Comparison of ENCODE assay signal across 12 cellular contexts in the genomic region with DNA sequence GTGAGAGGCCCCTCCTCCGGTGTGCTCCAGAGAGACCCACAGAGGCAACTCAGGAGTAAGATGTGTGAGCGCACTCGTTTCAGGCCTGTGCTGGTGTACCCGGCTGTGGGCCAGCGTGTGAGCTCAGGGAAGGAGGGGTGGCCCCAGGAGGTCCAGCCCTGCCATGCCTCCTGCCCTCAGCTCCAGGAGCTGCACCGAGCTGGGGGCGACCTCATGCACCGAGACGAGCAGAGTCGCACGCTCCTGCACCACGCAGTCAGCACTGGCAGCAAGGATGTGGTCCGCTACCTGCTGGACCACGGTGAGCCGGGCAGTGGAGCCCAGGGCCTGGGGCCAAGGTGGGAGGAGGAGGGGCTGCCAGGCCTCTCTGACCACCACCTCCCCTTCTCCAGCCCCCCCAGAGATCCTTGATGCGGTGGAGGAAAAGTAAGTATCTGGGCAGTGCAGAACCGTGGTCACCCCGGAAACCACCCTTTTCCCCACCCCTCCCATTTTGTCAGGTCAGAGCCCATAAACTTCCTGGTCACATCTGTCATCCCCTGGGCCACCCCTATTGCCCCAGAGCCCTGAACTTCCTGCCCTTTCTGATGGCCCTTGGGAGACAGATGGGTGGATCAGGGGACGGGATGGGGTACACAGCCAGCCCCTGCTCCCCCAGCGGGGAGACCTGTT. TPM values are rescaled to one million over a fixed set of nuclear protein-coding genes. Genes with fewer than 3 reads are reported as not detected.
DNase-seq lines count a peak whose midpoint lies in the region; ATAC-seq and TF ChIP-seq lines count a peak whose summit lies in the region.
"Had no signal": no experiment of that assay in that cellular context is flagged by ENCODE, and none has a peak within 500 bp of the region (broad histone marks: within the 10 kb centered on the region; RNA-seq: fewer than 3 reads in every experiment).

No MANE protein-coding gene starts in this region.

- peaks cover 21 to 50% (median 35%) of the 10 kb centered on the region in 4 donors for H3K4me1 ChIP-seq in stomach

- no peak for DNase-seq in activated naive CD4-positive, alpha-beta T cell treated with anti-CD3 and anti-CD28 coated beads, Interleukin-2, amount 10 ng/mL, durations not matched to agents 7 days and 5 days
- DNase-seq in activated naive CD4-positive, alpha-beta T cell treated with anti-CD3 and anti-CD28 coated beads, Interleukin-2, amount 50 U/mL, for 16 hours = no peak
- DNase-seq in WTC11 (ENCODE audit: low spot score) = no peak
- peak; percentile 49 for DNase-seq in left kidney (ENCODE audit: low read depth, low spot score)
- DNase-seq in stomach = no peak
- DNase-seq in activated T-cell treated with anti-CD3 and anti-CD28 coated beads for 4 hours = no peak
- DNase-seq: activated CD4-positive, alpha-beta T cell treated with anti-CD3 and anti-CD28 coated beads for 36 hours; NCI-H510A treated with DMSO at 0.1 percent for 48 hours; stimulated activated CD4-positive, alpha-beta T cell treated with anti-CD3 and anti-CD28 coated beads, Interleukin-15, amount 100 ng/mL, for 24 hours had no signal

- peaks cover 4% of the 10 kb centered on the region for H3K9me3 Mint-ChIP-seq in activated naive CD4-positive, alpha-beta T cell treated with anti-CD3 and anti-CD28 coated beads, Interleukin-2, amount 10 ng/mL, durations not matched to agents 7 days and 5 days
- H3K9me3 Mint-ChIP-seq in WTC11 = no peaks in the 10 kb centered on the region

- TF ChIP-seq POLR2A in stomach (IDR thresholded peaks at IDR 0.05) = no peak

- POLR2A ChIA-PET in WTC11 (lab: Charles Lee) = interaction anchor here (1.3 to 1.5 kb wide), 4 partner anchors 11 to 135 kb away, joined by 5 to 7 read pairs (median 6); no protein-coding TSS in a partner anchor

- intact Hi-C loops in stomach (cut with DNase I; ENCODE audit: low total_unique reads) = no loop called here

- TF ChIP-seq CTCF in WTC11 (IDR thresholded peaks at IDR 0.05) = no peak
- TF ChIP-seq CTCF in stomach (IDR thresholded peaks at IDR 0.05) = no peak

- H3K27me3 Mint-ChIP-seq in activated naive CD4-positive, alpha-beta T cell treated with anti-CD3 and anti-CD28 coated beads, Interleukin-2, amount 10 ng/mL, durations not matched to agents 7 days and 5 days = peaks cover 33% of the 10 kb centered on the region
- no peaks in the 10 kb centered on the region for H3K27me3 Mint-ChIP-seq in WTC11 (ENCODE audit: low read depth)

- peak overlapping the region; percentile 38 for H3K4me3 Mint-ChIP-seq in activated naive CD4-positive, alpha-beta T cell treated with anti-CD3 and anti-CD28 coated beads, Interleukin-2, amount 10 ng/mL, durations not matched to agents 7 days and 5 days
- peak overlapping the region; percentile 64 for H3K4me3 Mint-ChIP-seq in WTC11
- H3K4me3 Mint-ChIP-seq: activated CD4-positive, alpha-beta T cell treated with anti-CD3 and anti-CD28 coated beads for 36 hours had no signal

- CTCF ChIA-PET in activated naive CD4-positive, alpha-beta T cell treated with anti-CD3 and anti-CD28 coated beads, Interleukin-2, amount 10 ng/mL, durations not matched to agents 7 days and 5 days (lab: Charles Lee) = interaction anchor here (0.8 to 3.3 kb wide), 7 partner anchors 10 to 70 kb away, joined by 3 to 16 read pairs (median 4); no protein-coding TSS in a partner anchor
- CTCF ChIA-PET in WTC11 (lab: Charles Lee) = interaction anchor here (0.8 to 5.2 kb wide), 10 partner anchors 10 to 151 kb away, joined by 3 to 51 read pairs (median 4); no protein-coding TSS in a partner anchor

- no peak for TF ChIP-seq EP300 in stomach (IDR thresholded peaks at IDR 0.05)

- H3K27ac ChIP-seq in stomach = peak overlapping the region in 4 of 5 donors; percentile 77 to 93 (median 82)
- H3K27ac ChIP-seq: SK-N-MC had no signal

- H3K9me3 ChIP-seq in stomach = no peaks in the 10 kb centered on the region

- H3K36me3 Mint-ChIP-seq in activated naive CD4-positive, alpha-beta T cell treated with anti-CD3 and anti-CD28 coated beads, Interleukin-2, amount 10 ng/mL, durations not matched to agents 7 days and 5 days = peaks cover 26% of the 10 kb centered on the region
- H3K36me3 Mint-ChIP-seq in WTC11 = peaks cover 26% of the 10 kb centered on the region

- H3K36me3 ChIP-seq in stomach = peaks cover 35 to 47% (median 46%) of the 10 kb centered on the region in 4 donors

- H3K4me3 ChIP-seq in stomach = no peak overlapping the region
- H3K4me3 ChIP-seq: SK-N-MC had no signal

- 64 to 77% (median 69%) methylated on average over 14 to 20 of the region's 20 CpGs for WGBS in stomach, 5 donors

- H3K4me1 Mint-ChIP-seq in activated naive CD4-positive, alpha-beta T cell treated with anti-CD3 and anti-CD28 coated beads, Interleukin-2, amount 10 ng/mL, durations not matched to agents 7 days and 5 days = peaks cover 18% of the 10 kb centered on the region
- H3K4me1 Mint-ChIP-seq in WTC11 = peaks cover 20% of the 10 kb centered on the region

- H3K27me3 ChIP-seq in stomach = peaks cover 0 to 30% (median 0%) of the 10 kb centered on the region in 3 donors

- H3K27ac Mint-ChIP-seq in activated naive CD4-positive, alpha-beta T cell treated with anti-CD3 and anti-CD28 coated beads, Interleukin-2, amount 10 ng/mL, durations not matched to agents 7 days and 5 days = no peak overlapping the region
- H3K27ac Mint-ChIP-seq in WTC11 = peak overlapping the region; percentile 57; the same call in 1 of the 2 replicates
- H3K27ac Mint-ChIP-seq: activated CD4-positive, alpha-beta T cell treated with anti-CD3 and anti-CD28 coated beads for 36 hours had no signal

- ATAC-seq in WTC11 (no peak), GM21367 (IDR thresholded peaks at IDR 0.05; ENCODE audit: unreplicated experiment) (no peak), GM18868 (IDR thresholded peaks at IDR 0.05; ENCODE audit: unreplicated experiment) (no peak)
- ATAC-seq: activated CD4-positive, alpha-beta T cell treated with anti-CD3 and anti-CD28 coated beads for 36 hours had no signal

TF ChIP-seq in WTC11, 78 proteins besides CTCF, POLR2A, EP300 and RAD21:
- TF ChIP-seq HMGXB4 (CRISPR knock-in tag; IDR thresholded peaks at IDR 0.05) (no peak), PRRX2 (CRISPR knock-in tag; IDR thresholded peaks at IDR 0.05) (no peak), SP1 (CRISPR knock-in tag; conservative IDR thresholded peaks at IDR 0.05) (0 out of 2 replicates have a peak, but pooled peaks have one; percentile 0), FOXP1 (CRISPR knock-in tag; IDR thresholded peaks at IDR 0.05; ENCODE audit: borderline replicate concordance) (0 out of 2 replicates have a peak, but pooled peaks have one; percentile 16)

RNA-seq across cellular contexts. Expression of gene MDK, which starts 2.5 kb away (rescaled TPM):
- total RNA-seq in WTC11 (2021) (560 to 611 TPM (median 602 TPM) in 3 replicates), stomach (100 to 1,000 TPM in 1 of 5 donors, 10 to 100 TPM in 3, 1 to 10 TPM in 1; 5.5 to 151 (median 21.0) TPM)
- polyA plus RNA-seq in stomach = 10 to 100 TPM; 22.5 to 56.5 (median 29.2) TPM

RNA-seq across cellular contexts. Expression of gene CHRM4, which starts 12.6 kb away (rescaled TPM):
- total RNA-seq in WTC11 (2021) = 0.62 to 0.85 TPM (median 0.62 TPM) in 3 replicates
- total RNA-seq in stomach = 1 to 10 TPM in 1 of 5 donors, under 1 TPM in 1, not detected in 3; 0.37 to 2.8 TPM
- not detected for polyA plus RNA-seq in stomach

RNA-seq across cellular contexts. Expression of gene DGKZ, which starts 31.7 kb away (rescaled TPM):
- total RNA-seq in WTC11 (2021) = 107 to 139 TPM (median 115 TPM) in 3 replicates
- total RNA-seq in stomach = 100 to 1,000 TPM in 3 of 5 donors, 10 to 100 TPM in 2; 24.0 to 405 (median 102) TPM
- polyA plus RNA-seq in stomach = 10 to 100 TPM; 26.9 to 47.5 (median 35.0) TPM
